17 cellular contexts compared by ENCODE assay signal in genomic region chr4:40243390-40243948, GRCh38. TPM values are rescaled to one million over a fixed set of nuclear protein-coding genes. Genes with fewer than 3 reads are reported as not detected.
DNase-seq lines count a peak whose midpoint lies in the region; ATAC-seq and TF ChIP-seq lines count a peak whose summit lies in the region.
"Had no signal": no experiment of that assay in that cellular context is flagged by ENCODE, and none has a peak within 500 bp of the region (broad histone marks: within the 10 kb centered on the region; RNA-seq: fewer than 3 reads in every experiment).

No MANE protein-coding gene starts in this region.

- TF ChIP-seq POLR2A in spleen (IDR thresholded peaks at IDR 0.05), result no peak

- H3K4me1 ChIP-seq in spleen (peaks cover 25 to 100% (median 92%) of the 10 kb centered on the region in 6 donors), SJCRH30 (no peaks in the 10 kb centered on the region)
- H3K4me1 ChIP-seq: gastrocnemius medialis, right lobe of liver, uterus had no signal

- H3K27ac Mint-ChIP-seq in activated naive CD8-positive, alpha-beta T cell treated with anti-CD3 and anti-CD28 coated beads, Interleukin-2, amount 50 U/mL, for 24 hours, result peak overlapping the region; percentile 92
- H3K27ac Mint-ChIP-seq: mesothelial cell of epicardium had no signal

- H3K27ac ChIP-seq in KOPT-K1 (ENCODE audit: low read depth, low read length, poor library complexity, severe bottlenecking) (peak overlapping the region; percentile 75), spleen (peak overlapping the region in 5 of 8 donors; percentile 46 to 83 (median 73)), SJCRH30 (no peak overlapping the region)
- H3K27ac ChIP-seq: cardiac muscle cell, gastrocnemius medialis, right lobe of liver, uterus had no signal

- peak overlapping the region; percentile 80 for H3K4me3 Mint-ChIP-seq in activated naive CD8-positive, alpha-beta T cell treated with anti-CD3 and anti-CD28 coated beads, Interleukin-2, amount 50 U/mL, for 24 hours
- H3K4me3 Mint-ChIP-seq: mesothelial cell of epicardium had no signal

- no peaks in the 10 kb centered on the region for H3K27me3 Mint-ChIP-seq in activated naive CD8-positive, alpha-beta T cell treated with anti-CD3 and anti-CD28 coated beads, Interleukin-2, amount 50 U/mL, for 24 hours

- peaks cover 90% of the 10 kb centered on the region for H3K4me1 Mint-ChIP-seq in activated naive CD8-positive, alpha-beta T cell treated with anti-CD3 and anti-CD28 coated beads, Interleukin-2, amount 50 U/mL, for 24 hours

- 87 to 96% (median 91%) methylated on average over 9 to 19 of the region's 19 CpGs for WGBS in spleen, 5 donors

- H3K9me3 Mint-ChIP-seq in activated naive CD8-positive, alpha-beta T cell treated with anti-CD3 and anti-CD28 coated beads, Interleukin-2, amount 50 U/mL, for 24 hours, result no peaks in the 10 kb centered on the region
- H3K9me3 Mint-ChIP-seq: mesothelial cell of epicardium had no signal

- peak; percentile 68 for DNase-seq in activated effector memory CD4-positive, alpha-beta T cell treated with anti-CD3 and anti-CD28 coated beads, Interleukin-2, amount 50 U/mL, for 16 hours
- no peak for DNase-seq in activated effector memory CD4-positive, alpha-beta T cell treated with Interleukin-2 at 50 U/mL for 16 hours
- no peak for DNase-seq in activated naive CD8-positive, alpha-beta T cell treated with anti-CD3 and anti-CD28 coated beads, Interleukin-2, amount 50 U/mL, for 24 hours
- peak; percentile 79 for DNase-seq in spleen
- DNase-seq in SJCRH30, result no peak
- DNase-seq in NCI-H524 treated with DMSO at 0.1 percent for 48 hours (lab: John Stamatoyannopoulos, UW), result no peak
- DNase-seq: amniotic stem cell, gastrocnemius medialis, NCI-H2081, right lobe of liver, uterus had no signal

- peaks cover 80% of the 10 kb centered on the region for H3K36me3 Mint-ChIP-seq in activated naive CD8-positive, alpha-beta T cell treated with anti-CD3 and anti-CD28 coated beads, Interleukin-2, amount 50 U/mL, for 24 hours (ENCODE audit: low read depth)
- H3K36me3 Mint-ChIP-seq: mesothelial cell of epicardium had no signal

- H3K36me3 ChIP-seq in KOPT-K1 (ENCODE audit: insufficient read depth, low read length), result peaks cover 76% of the 10 kb centered on the region
- H3K36me3 ChIP-seq in spleen, result peaks cover 0 to 52% (median 21%) of the 10 kb centered on the region in 6 donors
- H3K36me3 ChIP-seq in SJCRH30, result no peaks in the 10 kb centered on the region
- H3K36me3 ChIP-seq: cardiac muscle cell, gastrocnemius medialis, right lobe of liver, uterus had no signal

- H3K9me3 ChIP-seq in KOPT-K1 (ENCODE audit: insufficient read depth, low read length, poor library complexity, severe bottlenecking) (no peaks in the 10 kb centered on the region), spleen (no peaks in the 10 kb centered on the region), SJCRH30 (replicated peaks) (no peaks in the 10 kb centered on the region)
- H3K9me3 ChIP-seq: gastrocnemius medialis, right lobe of liver, uterus had no signal

- H3K4me3 ChIP-seq in spleen, result peak overlapping the region in 1 of 8 donors; percentile 6
- H3K4me3 ChIP-seq in SJCRH30, result no peak overlapping the region
- H3K4me3 ChIP-seq: cardiac muscle cell, gastrocnemius medialis, right lobe of liver, uterus had no signal

- H3K27me3 ChIP-seq in spleen (replicated peaks in 1 of 7), result no peaks in the 10 kb centered on the region
- H3K27me3 ChIP-seq in SJCRH30, result no peaks in the 10 kb centered on the region; the same call in 1 of the 2 replicates
- H3K27me3 ChIP-seq: cardiac muscle cell, gastrocnemius medialis, right lobe of liver, uterus had no signal

- TF ChIP-seq CTCF in spleen (IDR thresholded peaks at IDR 0.05 in 8 of 11, conservative IDR thresholded peaks at IDR 0.05 in 3 of 11), result no peak

- intact Hi-C loops in spleen (cut with DNase I; ENCODE audit: low total_unique reads), result no loop called here

- no peak for ATAC-seq in activated naive CD8-positive, alpha-beta T cell treated with anti-CD3 and anti-CD28 coated beads, Interleukin-2, amount 50 U/mL, for 24 hours
- no peak for ATAC-seq in HG02885 (IDR thresholded peaks at IDR 0.05; ENCODE audit: poor library complexity, unreplicated experiment)
- ATAC-seq: gastrocnemius medialis, HCT116 had no signal

RNA-seq across cellular contexts. Expression of gene RHOH, which starts 46.6 kb away (rescaled TPM):
- total RNA-seq in spleen, result 100 to 1,000 TPM in 1 of 7 donors, 10 to 100 TPM in 6; 51.4 to 100 (median 72.0) TPM
- 100 to 1,000 TPM in 1 of 3 donors, 10 to 100 TPM in 2; 70.3 to 112 (median 76.6) TPM for polyA plus RNA-seq in spleen
- total RNA-seq in SJCRH30 (2014; rRNA removed; shearing (Covaris generic)), result not detected in 2 replicates
- total RNA-seq: cardiac muscle cell had no signal
- polyA plus RNA-seq: AG04450, cardiac muscle cell had no signal

Comparison
In these comparisons a context has a peak if more than half of its experiments do, and no peak if none do; other contexts are left out.
1. DNase-seq: peak in activated effector memory CD4-positive, alpha-beta T cell treated with anti-CD3 and anti-CD28 coated beads, Interleukin-2, amount 50 U/mL, for 16 hours (single experiment) and spleen (single experiment); none in activated effector memory CD4-positive, alpha-beta T cell treated with Interleukin-2 at 50 U/mL for 16 hours (single experiment), activated naive CD8-positive, alpha-beta T cell treated with anti-CD3 and anti-CD28 coated beads, Interleukin-2, amount 50 U/mL, for 24 hours (single experiment), SJCRH30 (0 of 2) and NCI-H524 treated with DMSO at 0.1 percent for 48 hours (single experiment).
2. RNA of gene RHOH, which starts 46.6 kb away (total RNA-seq): 51.4 to 100 TPM in spleen; not detected in SJCRH30; every median in the first group is over 10 times any median in the second.